In the genomic region with DNA sequence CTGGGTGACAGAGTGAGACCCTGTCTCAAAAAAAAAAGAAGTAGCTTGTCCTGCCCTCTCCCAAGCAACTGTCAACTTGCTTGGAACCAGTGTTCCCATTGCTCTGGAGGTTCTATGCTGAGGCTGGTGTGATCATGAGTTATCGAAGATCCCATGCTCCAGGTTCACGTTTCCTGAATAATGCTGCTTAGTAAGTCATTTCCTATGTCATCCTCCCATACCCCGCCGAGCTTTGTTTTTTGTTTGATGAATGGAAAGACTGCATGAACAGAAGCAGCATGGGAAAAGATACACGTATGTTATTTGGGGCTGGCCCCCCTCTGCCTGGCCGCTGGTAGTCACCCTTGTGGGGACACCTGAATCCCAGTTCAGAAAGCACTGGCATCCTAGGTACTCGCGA, we compare ENCODE assay signal across 36 cellular contexts.
"Had no signal": no experiment of that assay in that cellular context is flagged by ENCODE, and none has a peak within 500 bp of the region (broad histone marks: within the 10 kb centered on the region; RNA-seq: fewer than 3 reads in every experiment).

No MANE protein-coding gene starts in this region.

- H3K9me3 Mint-ChIP-seq: activated B cell treated with CpG ODN at 0.5 μM for 24 hours; activated CD4-positive, alpha-beta memory T cell treated with anti-CD3 and anti-CD28 coated beads for 36 hours; activated CD4-positive, alpha-beta T cell treated with anti-CD3 and anti-CD28 coated beads, Interleukin-2, amount 10 ng/mL, durations not matched to agents 24 days and 14 days; activated CD8-positive, alpha-beta T cell treated with anti-CD3 and anti-CD28 coated beads for 36 hours; activated naive CD4-positive, alpha-beta T cell treated with anti-CD3 and anti-CD28 coated beads for 36 hours; activated naive CD4-positive, alpha-beta T cell treated with anti-CD3 and anti-CD28 coated beads, Interleukin-2, amount 50 U/mL, for 72 hours; activated naive CD8-positive, alpha-beta T cell treated with anti-CD3 and anti-CD28 coated beads for 36 hours; activated T-cell treated with anti-CD3 and anti-CD28 coated beads, Interleukin-2, amount 50 U/mL, for 4 hours; activated T-cell treated with anti-CD3 and anti-CD28 coated beads, Interleukin-2, amount 50 U/mL, for 72 hours; activated T-helper 1 cell treated with anti-CD3 and anti-CD28 coated beads, Interleukin-12 subunit alpha, Interleukin-12 subunit beta, Interleukin-2, Interleukin-4 antibody, amounts not matched to agents 30 ng/mL and 10 ng/mL and 1 ng/mL, durations not matched to agents 14 hours and 24 hours and 36 hours; activated T-helper 17 cell treated with anti-CD3 and anti-CD28 coated beads, Interleukin-2, amount 50 U/mL, for 72 hours; T-helper 1 cell treated with Interleukin-12 subunit alpha and Interleukin-12 subunit beta and Interleukin-4 antibody, amounts not matched to agents 30 μg/mL and 1 μg/mL, for 36 hours; T-helper 2 cell treated with Interferon-gamma antibody and Interleukin-4, amounts not matched to agents 5 μg/mL and 100 μg/mL, for 36 hours had no signal

- H3K27ac ChIP-seq: adrenal gland, body of pancreas, brain microvascular endothelial cell, breast epithelium had no signal

- ATAC-seq: activated CD8-positive, alpha-beta T cell treated with anti-CD3 and anti-CD28 coated beads for 36 hours; activated naive CD4-positive, alpha-beta T cell treated with anti-CD3 and anti-CD28 coated beads, Interleukin-2, amount 50 U/mL, for 72 hours; activated T-cell treated with anti-CD3 and anti-CD28 coated beads, Interleukin-2, amount 50 U/mL, for 4 hours; activated T-cell treated with anti-CD3 and anti-CD28 coated beads, Interleukin-2, amount 50 U/mL, for 72 hours; activated T-helper 17 cell treated with anti-CD3 and anti-CD28 coated beads, Interleukin-2, amount 50 U/mL, for 72 hours; body of pancreas had no signal

- H3K4me3 ChIP-seq: adrenal gland, body of pancreas, breast epithelium had no signal

- FAIRE-seq: astrocyte, TTC549 had no signal

- H3K4me3 Mint-ChIP-seq: activated B cell treated with CpG ODN at 0.5 μM for 24 hours; activated CD4-positive, alpha-beta memory T cell treated with anti-CD3 and anti-CD28 coated beads for 36 hours; activated CD4-positive, alpha-beta T cell treated with anti-CD3 and anti-CD28 coated beads, Interleukin-2, amount 10 ng/mL, durations not matched to agents 24 days and 14 days; activated CD8-positive, alpha-beta T cell treated with anti-CD3 and anti-CD28 coated beads for 36 hours; activated naive CD4-positive, alpha-beta T cell treated with anti-CD3 and anti-CD28 coated beads for 36 hours; activated naive CD8-positive, alpha-beta T cell treated with anti-CD3 and anti-CD28 coated beads for 36 hours; activated T-cell treated with anti-CD3 and anti-CD28 coated beads, Interleukin-2, amount 50 U/mL, for 4 hours; activated T-cell treated with anti-CD3 and anti-CD28 coated beads, Interleukin-2, amount 50 U/mL, for 72 hours; activated T-helper 1 cell treated with anti-CD3 and anti-CD28 coated beads, Interleukin-12 subunit alpha, Interleukin-12 subunit beta, Interleukin-2, Interleukin-4 antibody, amounts not matched to agents 30 ng/mL and 10 ng/mL and 1 ng/mL, durations not matched to agents 14 hours and 24 hours and 36 hours; activated T-helper 17 cell treated with anti-CD3 and anti-CD28 coated beads, Interleukin-2, amount 50 U/mL, for 72 hours; T-helper 1 cell treated with Interleukin-12 subunit alpha and Interleukin-12 subunit beta and Interleukin-4 antibody, amounts not matched to agents 30 μg/mL and 1 μg/mL, for 36 hours; T-helper 2 cell treated with Interferon-gamma antibody and Interleukin-4, amounts not matched to agents 5 μg/mL and 100 μg/mL, for 36 hours had no signal

- H3K27me3 Mint-ChIP-seq: activated B cell treated with CpG ODN at 0.5 μM for 24 hours; activated CD4-positive, alpha-beta memory T cell treated with anti-CD3 and anti-CD28 coated beads for 36 hours; activated CD4-positive, alpha-beta T cell treated with anti-CD3 and anti-CD28 coated beads, Interleukin-2, amount 10 ng/mL, durations not matched to agents 24 days and 14 days; activated CD8-positive, alpha-beta T cell treated with anti-CD3 and anti-CD28 coated beads for 36 hours; activated naive CD8-positive, alpha-beta T cell treated with anti-CD3 and anti-CD28 coated beads for 36 hours; activated T-helper 17 cell treated with anti-CD3 and anti-CD28 coated beads, Interleukin-2, amount 50 U/mL, for 72 hours had no signal

- H3K36me3 Mint-ChIP-seq: activated naive CD4-positive, alpha-beta T cell treated with anti-CD3 and anti-CD28 coated beads, Interleukin-2, amount 50 U/mL, for 72 hours; activated naive CD8-positive, alpha-beta T cell treated with anti-CD3 and anti-CD28 coated beads for 36 hours had no signal

- DNase-seq: activated B cell treated with CpG ODN at 0.5 μM for 24 hours; activated CD4-positive, alpha-beta memory T cell treated with anti-CD3 and anti-CD28 coated beads for 36 hours; activated CD4-positive, alpha-beta T cell treated with anti-CD3 and anti-CD28 coated beads for 4 hours; activated CD4-positive, alpha-beta T cell treated with anti-CD3 and anti-CD28 coated beads, Interleukin-2, amount 10 ng/mL, durations not matched to agents 24 days and 14 days; activated CD4-positive, alpha-beta T cell treated with anti-CD3 and anti-CD28 coated beads, Interleukin-2, amount 50 U/mL, for 1 hour; activated CD4-positive, alpha-beta T cell treated with anti-CD3 and anti-CD28 coated beads, Interleukin-2, amount 50 U/mL, for 4 hours; activated CD4-positive, CD25-positive, alpha-beta regulatory T cell treated with anti-CD3 and anti-CD28 coated beads, Interleukin-2, amount 50 U/mL, for 72 hours; activated CD8-positive, alpha-beta memory T cell treated with anti-CD3 and anti-CD28 coated beads, Interleukin-2, amount 50 U/mL, for 4 hours; activated CD8-positive, alpha-beta T cell treated with anti-CD3 and anti-CD28 coated beads for 36 hours; activated effector memory CD4-positive, alpha-beta T cell treated with anti-CD3 and anti-CD28 coated beads, Interleukin-2, amount 50 U/mL, for 16 hours; activated gamma-delta T cell treated with Interleukin-2 at 50 U/mL for 16 hours; activated naive CD4-positive, alpha-beta T cell; activated naive CD4-positive, alpha-beta T cell treated with anti-CD3 and anti-CD28 coated beads for 36 hours; activated naive CD4-positive, alpha-beta T cell treated with anti-CD3 and anti-CD28 coated beads, Interleukin-2, amount 50 U/mL, for 16 hours; activated naive CD8-positive, alpha-beta T cell treated with anti-CD3 and anti-CD28 coated beads for 36 hours; activated T-cell treated with anti-CD3 and anti-CD28 coated beads for 4 hours; activated T-cell treated with anti-CD3 and anti-CD28 coated beads, Interleukin-2, amount 50 U/mL, for 1 hour; activated T-cell treated with anti-CD3 and anti-CD28 coated beads, Interleukin-2, amount 50 U/mL, for 4 hours; activated T-cell treated with anti-CD3 and anti-CD28 coated beads, Interleukin-2, amount 50 U/mL, for 72 hours; adrenal gland; amniotic stem cell; aorta; body of pancreas; brain microvascular endothelial cell; central memory CD4-positive, alpha-beta T cell; T-helper 1 cell; T-helper 2 cell; T-helper 9 cell had no signal

- H3K27ac Mint-ChIP-seq: activated B cell treated with CpG ODN at 0.5 μM for 24 hours; activated CD4-positive, alpha-beta memory T cell treated with anti-CD3 and anti-CD28 coated beads for 36 hours; activated CD4-positive, alpha-beta T cell treated with anti-CD3 and anti-CD28 coated beads, Interleukin-2, amount 10 ng/mL, durations not matched to agents 24 days and 14 days; activated CD8-positive, alpha-beta T cell treated with anti-CD3 and anti-CD28 coated beads for 36 hours; activated naive CD4-positive, alpha-beta T cell treated with anti-CD3 and anti-CD28 coated beads for 36 hours; activated naive CD8-positive, alpha-beta T cell treated with anti-CD3 and anti-CD28 coated beads for 36 hours; activated T-cell treated with anti-CD3 and anti-CD28 coated beads, Interleukin-2, amount 50 U/mL, for 72 hours; activated T-helper 1 cell treated with anti-CD3 and anti-CD28 coated beads, Interleukin-12 subunit alpha, Interleukin-12 subunit beta, Interleukin-2, Interleukin-4 antibody, amounts not matched to agents 30 ng/mL and 10 ng/mL and 1 ng/mL, durations not matched to agents 14 hours and 24 hours and 36 hours; activated T-helper 17 cell treated with anti-CD3 and anti-CD28 coated beads, Interleukin-2, amount 50 U/mL, for 72 hours; T-helper 1 cell treated with Interleukin-12 subunit alpha and Interleukin-12 subunit beta and Interleukin-4 antibody, amounts not matched to agents 30 μg/mL and 1 μg/mL, for 36 hours; T-helper 2 cell treated with Interferon-gamma antibody and Interleukin-4, amounts not matched to agents 5 μg/mL and 100 μg/mL, for 36 hours had no signal
